In the genomic region with DNA sequence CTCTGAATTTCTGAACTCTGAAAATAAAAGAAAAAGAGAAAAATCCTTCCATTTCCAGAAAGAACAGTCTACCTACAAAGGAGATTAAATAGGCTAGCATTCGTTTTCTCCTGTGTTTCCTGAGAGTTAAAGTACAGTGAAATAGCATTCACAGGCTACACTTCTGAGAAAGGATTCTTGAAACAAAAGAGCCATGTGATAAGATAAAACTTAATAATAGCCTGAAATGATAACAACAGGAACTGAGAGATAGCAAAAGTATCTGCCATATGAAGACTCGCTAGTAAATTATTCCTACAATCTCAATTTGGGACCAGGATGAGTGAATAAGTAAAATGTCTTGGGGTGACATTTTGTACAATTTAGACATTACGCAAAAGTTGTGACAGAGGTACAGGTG, we compare ENCODE assay signal across 1 cellular context.
TF ChIP-seq lines count a peak whose summit lies in the region.

No MANE protein-coding gene starts in this region.

TF ChIP-seq in GM23338, 12 proteins besides CTCF, POLR2A, EP300 and RAD21 (continued from another document):
- TF ChIP-seq, protein P1, sequence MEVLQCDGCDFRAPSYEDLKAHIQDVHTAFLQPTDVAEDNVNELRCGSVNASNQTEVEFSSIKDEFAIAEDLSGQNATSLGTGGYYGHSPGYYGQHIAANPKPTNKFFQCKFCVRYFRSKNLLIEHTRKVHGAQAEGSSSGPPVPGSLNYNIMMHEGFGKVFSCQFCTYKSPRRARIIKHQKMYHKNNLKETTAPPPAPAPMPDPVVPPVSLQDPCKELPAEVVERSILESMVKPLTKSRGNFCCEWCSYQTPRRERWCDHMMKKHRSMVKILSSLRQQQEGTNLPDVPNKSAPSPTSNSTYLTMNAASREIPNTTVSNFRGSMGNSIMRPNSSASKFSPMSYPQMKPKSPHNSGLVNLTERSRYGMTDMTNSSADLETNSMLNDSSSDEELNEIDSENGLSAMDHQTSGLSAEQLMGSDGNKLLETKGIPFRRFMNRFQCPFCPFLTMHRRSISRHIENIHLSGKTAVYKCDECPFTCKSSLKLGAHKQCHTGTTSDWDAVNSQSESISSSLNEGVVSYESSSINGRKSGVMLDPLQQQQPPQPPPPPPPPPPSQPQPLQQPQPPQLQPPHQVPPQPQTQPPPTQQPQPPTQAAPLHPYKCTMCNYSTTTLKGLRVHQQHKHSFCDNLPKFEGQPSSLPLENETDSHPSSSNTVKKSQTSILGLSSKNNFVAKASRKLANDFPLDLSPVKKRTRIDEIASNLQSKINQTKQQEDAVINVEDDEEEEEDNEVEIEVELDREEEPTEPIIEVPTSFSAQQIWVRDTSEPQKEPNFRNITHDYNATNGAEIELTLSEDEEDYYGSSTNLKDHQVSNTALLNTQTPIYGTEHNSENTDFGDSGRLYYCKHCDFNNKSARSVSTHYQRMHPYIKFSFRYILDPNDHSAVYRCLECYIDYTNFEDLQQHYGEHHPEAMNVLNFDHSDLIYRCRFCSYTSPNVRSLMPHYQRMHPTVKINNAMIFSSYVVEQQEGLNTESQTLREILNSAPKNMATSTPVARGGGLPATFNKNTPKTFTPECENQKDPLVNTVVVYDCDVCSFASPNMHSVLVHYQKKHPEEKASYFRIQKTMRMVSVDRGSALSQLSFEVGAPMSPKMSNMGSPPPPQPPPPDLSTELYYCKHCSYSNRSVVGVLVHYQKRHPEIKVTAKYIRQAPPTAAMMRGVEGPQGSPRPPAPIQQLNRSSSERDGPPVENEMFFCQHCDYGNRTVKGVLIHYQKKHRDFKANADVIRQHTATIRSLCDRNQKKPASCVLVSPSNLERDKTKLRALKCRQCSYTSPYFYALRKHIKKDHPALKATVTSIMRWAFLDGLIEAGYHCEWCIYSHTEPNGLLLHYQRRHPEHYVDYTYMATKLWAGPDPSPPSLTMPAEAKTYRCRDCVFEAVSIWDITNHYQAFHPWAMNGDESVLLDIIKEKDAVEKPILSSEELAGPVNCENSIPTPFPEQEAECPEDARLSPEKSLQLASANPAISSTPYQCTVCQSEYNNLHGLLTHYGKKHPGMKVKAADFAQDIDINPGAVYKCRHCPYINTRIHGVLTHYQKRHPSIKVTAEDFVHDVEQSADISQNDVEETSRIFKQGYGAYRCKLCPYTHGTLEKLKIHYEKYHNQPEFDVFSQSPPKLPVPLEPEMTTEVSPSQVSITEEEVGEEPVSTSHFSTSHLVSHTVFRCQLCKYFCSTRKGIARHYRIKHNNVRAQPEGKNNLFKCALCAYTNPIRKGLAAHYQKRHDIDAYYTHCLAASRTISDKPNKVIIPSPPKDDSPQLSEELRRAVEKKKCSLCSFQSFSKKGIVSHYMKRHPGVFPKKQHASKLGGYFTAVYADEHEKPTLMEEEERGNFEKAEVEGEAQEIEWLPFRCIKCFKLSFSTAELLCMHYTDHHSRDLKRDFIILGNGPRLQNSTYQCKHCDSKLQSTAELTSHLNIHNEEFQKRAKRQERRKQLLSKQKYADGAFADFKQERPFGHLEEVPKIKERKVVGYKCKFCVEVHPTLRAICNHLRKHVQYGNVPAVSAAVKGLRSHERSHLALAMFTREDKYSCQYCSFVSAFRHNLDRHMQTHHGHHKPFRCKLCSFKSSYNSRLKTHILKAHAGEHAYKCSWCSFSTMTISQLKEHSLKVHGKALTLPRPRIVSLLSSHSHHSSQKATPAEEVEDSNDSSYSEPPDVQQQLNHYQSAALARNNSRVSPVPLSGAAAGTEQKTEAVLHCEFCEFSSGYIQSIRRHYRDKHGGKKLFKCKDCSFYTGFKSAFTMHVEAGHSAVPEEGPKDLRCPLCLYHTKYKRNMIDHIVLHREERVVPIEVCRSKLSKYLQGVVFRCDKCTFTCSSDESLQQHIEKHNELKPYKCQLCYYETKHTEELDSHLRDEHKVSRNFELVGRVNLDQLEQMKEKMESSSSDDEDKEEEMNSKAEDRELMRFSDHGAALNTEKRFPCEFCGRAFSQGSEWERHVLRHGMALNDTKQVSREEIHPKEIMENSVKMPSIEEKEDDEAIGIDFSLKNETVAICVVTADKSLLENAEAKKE (CRISPR knock-in tag; IDR thresholded peaks at IDR 0.05): no peak
- TF ChIP-seq EZH2phosphoT487 (IDR thresholded peaks at IDR 0.05; ENCODE audit: unreplicated experiment) (no peak), STAT1 (IDR thresholded peaks at IDR 0.05; ENCODE audit: unreplicated experiment) (no peak), NANOG (IDR thresholded peaks at IDR 0.05; ENCODE audit: borderline replicate concordance) (no peak)
